1 cellular context compared by ENCODE assay signal in the genomic region with DNA sequence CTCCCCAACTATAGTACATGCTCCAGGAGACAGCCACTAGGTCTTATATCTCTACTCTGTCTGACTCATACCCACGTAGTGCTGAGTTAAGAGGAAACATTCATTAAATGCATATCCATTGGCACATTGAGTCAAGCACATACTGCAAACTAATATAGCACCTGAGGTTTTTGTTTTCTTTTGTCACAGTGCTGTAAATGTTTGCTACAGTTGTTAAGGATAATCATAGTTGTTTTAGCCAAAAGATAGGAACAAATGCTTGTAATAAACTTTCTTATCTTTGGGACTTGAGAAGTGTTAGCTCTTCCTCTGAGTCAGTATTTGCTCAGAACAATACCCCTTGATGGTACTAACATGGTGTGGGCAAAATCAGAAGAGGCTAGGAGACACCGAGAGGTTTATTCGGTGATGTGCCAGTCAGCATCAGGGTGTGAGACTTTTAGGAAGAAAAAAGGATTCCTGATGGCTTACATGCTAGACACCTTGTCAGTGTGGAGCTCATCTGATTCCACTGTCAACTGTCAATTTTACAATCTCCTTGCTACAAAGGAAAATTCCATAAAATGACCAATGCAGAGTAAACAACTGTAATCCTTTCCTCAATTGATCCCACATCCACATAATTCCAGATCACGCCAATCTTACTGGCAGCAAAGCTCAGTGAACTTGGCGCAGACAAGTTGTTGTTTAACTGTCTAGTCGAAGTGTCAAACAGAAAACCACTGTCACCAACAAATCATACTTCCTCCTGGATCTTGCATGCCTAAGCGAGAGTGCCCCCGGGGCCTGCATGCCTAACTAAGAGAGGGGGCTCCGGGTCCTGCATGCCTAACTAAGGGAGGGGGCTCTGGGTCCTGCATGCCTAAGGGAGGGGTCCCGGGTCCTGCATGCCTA.
TF ChIP-seq lines count a peak whose summit lies in the region.

No MANE protein-coding gene starts in this region.

TF ChIP-seq in HepG2, 621 proteins besides CTCF, POLR2A, EP300 and RAD21 (continued from another document and continues in another):
- TF ChIP-seq, protein P1, sequence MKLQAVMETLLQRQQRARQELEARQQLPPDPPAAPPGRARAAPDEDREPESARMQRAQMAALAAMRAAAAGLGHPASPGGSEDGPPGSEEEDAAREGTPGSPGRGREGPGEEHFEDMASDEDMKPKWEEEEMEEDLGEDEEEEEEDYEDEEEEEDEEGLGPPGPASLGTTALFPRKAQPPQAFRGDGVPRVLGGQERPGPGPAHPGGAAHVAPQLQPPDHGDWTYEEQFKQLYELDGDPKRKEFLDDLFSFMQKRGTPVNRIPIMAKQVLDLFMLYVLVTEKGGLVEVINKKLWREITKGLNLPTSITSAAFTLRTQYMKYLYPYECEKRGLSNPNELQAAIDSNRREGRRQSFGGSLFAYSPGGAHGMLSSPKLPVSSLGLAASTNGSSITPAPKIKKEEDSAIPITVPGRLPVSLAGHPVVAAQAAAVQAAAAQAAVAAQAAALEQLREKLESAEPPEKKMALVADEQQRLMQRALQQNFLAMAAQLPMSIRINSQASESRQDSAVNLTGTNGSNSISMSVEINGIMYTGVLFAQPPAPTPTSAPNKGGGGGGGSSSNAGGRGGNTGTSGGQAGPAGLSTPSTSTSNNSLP (IDR thresholded peaks at IDR 0.05; ENCODE audit: low read depth, low read length): peak; percentile 76
- TF ChIP-seq CREM (IDR thresholded peaks at IDR 0.05): peak; percentile 28; the same call in 1 of the 2 replicates
- no peak for TF ChIP-seq CREM (CRISPR knock-in tag; IDR thresholded peaks at IDR 0.05)
- TF ChIP-seq, protein P2, sequence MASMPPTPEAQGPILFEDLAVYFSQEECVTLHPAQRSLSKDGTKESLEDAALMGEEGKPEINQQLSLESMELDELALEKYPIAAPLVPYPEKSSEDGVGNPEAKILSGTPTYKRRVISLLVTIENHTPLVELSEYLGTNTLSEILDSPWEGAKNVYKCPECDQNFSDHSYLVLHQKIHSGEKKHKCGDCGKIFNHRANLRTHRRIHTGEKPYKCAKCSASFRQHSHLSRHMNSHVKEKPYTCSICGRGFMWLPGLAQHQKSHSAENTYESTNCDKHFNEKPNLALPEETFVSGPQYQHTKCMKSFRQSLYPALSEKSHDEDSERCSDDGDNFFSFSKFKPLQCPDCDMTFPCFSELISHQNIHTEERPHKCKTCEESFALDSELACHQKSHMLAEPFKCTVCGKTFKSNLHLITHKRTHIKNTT (CRISPR knock-in tag; IDR thresholded peaks at IDR 0.05): no peak
- TF ChIP-seq, protein P3, sequence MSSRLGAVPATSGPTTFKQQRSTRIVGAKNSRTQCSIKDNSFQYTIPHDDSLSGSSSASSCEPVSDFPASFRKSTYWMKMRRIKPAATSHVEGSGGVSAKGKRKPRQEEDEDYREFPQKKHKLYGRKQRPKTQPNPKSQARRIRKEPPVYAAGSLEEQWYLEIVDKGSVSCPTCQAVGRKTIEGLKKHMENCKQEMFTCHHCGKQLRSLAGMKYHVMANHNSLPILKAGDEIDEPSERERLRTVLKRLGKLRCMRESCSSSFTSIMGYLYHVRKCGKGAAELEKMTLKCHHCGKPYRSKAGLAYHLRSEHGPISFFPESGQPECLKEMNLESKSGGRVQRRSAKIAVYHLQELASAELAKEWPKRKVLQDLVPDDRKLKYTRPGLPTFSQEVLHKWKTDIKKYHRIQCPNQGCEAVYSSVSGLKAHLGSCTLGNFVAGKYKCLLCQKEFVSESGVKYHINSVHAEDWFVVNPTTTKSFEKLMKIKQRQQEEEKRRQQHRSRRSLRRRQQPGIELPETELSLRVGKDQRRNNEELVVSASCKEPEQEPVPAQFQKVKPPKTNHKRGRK (CRISPR knock-in tag; IDR thresholded peaks at IDR 0.05): no peak
- no peak for TF ChIP-seq ASH2L (IDR thresholded peaks at IDR 0.05; ENCODE audit: insufficient read length, low read depth, low read length)
- TF ChIP-seq, protein P4, sequence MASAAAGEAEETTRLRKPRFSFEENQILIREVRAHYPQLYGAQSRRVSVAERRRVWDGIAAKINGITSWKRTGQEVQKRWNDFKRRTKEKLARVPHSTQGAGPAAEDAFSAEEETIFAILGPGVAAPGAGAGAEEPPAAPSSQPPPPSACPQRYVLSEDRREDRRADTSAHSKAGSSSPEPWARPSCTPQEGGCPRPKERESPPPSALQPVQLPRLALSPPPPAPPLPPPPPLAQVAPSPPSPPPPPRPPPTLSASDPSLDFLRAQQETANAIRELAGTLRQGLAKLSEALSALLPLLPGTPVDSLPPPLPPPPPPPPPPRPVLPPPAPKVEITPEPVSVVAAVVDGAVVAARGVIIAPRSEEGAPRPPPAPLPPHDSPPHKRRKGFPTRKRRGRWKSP (CRISPR knock-in tag; IDR thresholded peaks at IDR 0.05): no peak
- no peak for TF ChIP-seq ZNF761 (CRISPR knock-in tag; conservative IDR thresholded peaks at IDR 0.05)
- peak; percentile 45; the same call in 1 of the 2 replicates for TF ChIP-seq ZNF670 (CRISPR knock-in tag; IDR thresholded peaks at IDR 0.05; ENCODE audit: borderline replicate concordance)
- TF ChIP-seq ZNF441 (CRISPR knock-in tag; IDR thresholded peaks at IDR 0.05; ENCODE audit: borderline replicate concordance): no peak
- no peak for TF ChIP-seq SOX13 (IDR thresholded peaks at IDR 0.05)
- TF ChIP-seq SOX13 (CRISPR knock-in tag; conservative IDR thresholded peaks at IDR 0.05 in 1 of 2, IDR thresholded peaks at IDR 0.05 in 1 of 2): peak in 1 of 2 experiments; percentile 66; a peak in 2 of 4 replicates
- TF ChIP-seq ZNF839 (CRISPR knock-in tag; IDR thresholded peaks at IDR 0.05; ENCODE audit: borderline replicate concordance): no peak
- TF ChIP-seq, protein P5, sequence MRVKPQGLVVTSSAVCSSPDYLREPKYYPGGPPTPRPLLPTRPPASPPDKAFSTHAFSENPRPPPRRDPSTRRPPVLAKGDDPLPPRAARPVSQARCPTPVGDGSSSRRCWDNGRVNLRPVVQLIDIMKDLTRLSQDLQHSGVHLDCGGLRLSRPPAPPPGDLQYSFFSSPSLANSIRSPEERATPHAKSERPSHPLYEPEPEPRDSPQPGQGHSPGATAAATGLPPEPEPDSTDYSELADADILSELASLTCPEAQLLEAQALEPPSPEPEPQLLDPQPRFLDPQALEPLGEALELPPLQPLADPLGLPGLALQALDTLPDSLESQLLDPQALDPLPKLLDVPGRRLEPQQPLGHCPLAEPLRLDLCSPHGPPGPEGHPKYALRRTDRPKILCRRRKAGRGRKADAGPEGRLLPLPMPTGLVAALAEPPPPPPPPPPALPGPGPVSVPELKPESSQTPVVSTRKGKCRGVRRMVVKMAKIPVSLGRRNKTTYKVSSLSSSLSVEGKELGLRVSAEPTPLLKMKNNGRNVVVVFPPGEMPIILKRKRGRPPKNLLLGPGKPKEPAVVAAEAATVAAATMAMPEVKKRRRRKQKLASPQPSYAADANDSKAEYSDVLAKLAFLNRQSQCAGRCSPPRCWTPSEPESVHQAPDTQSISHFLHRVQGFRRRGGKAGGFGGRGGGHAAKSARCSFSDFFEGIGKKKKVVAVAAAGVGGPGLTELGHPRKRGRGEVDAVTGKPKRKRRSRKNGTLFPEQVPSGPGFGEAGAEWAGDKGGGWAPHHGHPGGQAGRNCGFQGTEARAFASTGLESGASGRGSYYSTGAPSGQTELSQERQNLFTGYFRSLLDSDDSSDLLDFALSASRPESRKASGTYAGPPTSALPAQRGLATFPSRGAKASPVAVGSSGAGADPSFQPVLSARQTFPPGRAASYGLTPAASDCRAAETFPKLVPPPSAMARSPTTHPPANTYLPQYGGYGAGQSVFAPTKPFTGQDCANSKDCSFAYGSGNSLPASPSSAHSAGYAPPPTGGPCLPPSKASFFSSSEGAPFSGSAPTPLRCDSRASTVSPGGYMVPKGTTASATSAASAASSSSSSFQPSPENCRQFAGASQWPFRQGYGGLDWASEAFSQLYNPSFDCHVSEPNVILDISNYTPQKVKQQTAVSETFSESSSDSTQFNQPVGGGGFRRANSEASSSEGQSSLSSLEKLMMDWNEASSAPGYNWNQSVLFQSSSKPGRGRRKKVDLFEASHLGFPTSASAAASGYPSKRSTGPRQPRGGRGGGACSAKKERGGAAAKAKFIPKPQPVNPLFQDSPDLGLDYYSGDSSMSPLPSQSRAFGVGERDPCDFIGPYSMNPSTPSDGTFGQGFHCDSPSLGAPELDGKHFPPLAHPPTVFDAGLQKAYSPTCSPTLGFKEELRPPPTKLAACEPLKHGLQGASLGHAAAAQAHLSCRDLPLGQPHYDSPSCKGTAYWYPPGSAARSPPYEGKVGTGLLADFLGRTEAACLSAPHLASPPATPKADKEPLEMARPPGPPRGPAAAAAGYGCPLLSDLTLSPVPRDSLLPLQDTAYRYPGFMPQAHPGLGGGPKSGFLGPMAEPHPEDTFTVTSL (CRISPR knock-in tag; IDR thresholded peaks at IDR 0.05; ENCODE audit: borderline replicate concordance): peak; percentile 55
- TF ChIP-seq, protein P6, sequence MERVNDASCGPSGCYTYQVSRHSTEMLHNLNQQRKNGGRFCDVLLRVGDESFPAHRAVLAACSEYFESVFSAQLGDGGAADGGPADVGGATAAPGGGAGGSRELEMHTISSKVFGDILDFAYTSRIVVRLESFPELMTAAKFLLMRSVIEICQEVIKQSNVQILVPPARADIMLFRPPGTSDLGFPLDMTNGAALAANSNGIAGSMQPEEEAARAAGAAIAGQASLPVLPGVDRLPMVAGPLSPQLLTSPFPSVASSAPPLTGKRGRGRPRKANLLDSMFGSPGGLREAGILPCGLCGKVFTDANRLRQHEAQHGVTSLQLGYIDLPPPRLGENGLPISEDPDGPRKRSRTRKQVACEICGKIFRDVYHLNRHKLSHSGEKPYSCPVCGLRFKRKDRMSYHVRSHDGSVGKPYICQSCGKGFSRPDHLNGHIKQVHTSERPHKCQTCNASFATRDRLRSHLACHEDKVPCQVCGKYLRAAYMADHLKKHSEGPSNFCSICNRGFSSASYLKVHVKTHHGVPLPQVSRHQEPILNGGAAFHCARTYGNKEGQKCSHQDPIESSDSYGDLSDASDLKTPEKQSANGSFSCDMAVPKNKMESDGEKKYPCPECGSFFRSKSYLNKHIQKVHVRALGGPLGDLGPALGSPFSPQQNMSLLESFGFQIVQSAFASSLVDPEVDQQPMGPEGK (CRISPR knock-in tag; IDR thresholded peaks at IDR 0.05): peak; percentile 81
- TF ChIP-seq SNAI1 (CRISPR knock-in tag; IDR thresholded peaks at IDR 0.05; ENCODE audit: borderline replicate concordance): no peak
- TF ChIP-seq GTF2F1 (IDR thresholded peaks at IDR 0.05; ENCODE audit: low read length): no peak
- TF ChIP-seq, protein P7, sequence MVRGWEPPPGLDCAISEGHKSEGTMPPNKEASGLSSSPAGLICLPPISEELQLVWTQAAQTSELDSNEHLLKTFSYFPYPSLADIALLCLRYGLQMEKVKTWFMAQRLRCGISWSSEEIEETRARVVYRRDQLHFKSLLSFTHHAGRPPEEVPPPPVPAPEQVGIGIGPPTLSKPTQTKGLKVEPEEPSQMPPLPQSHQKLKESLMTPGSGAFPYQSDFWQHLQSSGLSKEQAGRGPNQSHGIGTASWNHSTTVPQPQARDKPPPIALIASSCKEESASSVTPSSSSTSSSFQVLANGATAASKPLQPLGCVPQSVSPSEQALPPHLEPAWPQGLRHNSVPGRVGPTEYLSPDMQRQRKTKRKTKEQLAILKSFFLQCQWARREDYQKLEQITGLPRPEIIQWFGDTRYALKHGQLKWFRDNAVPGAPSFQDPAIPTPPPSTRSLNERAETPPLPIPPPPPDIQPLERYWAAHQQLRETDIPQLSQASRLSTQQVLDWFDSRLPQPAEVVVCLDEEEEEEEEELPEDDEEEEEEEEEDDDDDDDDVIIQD (CRISPR knock-in tag; IDR thresholded peaks at IDR 0.05; ENCODE audit: low read depth): 0 out of 2 replicates have a peak, but pooled peaks have one; percentile 67
- TF ChIP-seq CEBPG (CRISPR knock-in tag; IDR thresholded peaks at IDR 0.05): peak; percentile 23; the same call in 1 of the 2 replicates
- TF ChIP-seq, protein P8, sequence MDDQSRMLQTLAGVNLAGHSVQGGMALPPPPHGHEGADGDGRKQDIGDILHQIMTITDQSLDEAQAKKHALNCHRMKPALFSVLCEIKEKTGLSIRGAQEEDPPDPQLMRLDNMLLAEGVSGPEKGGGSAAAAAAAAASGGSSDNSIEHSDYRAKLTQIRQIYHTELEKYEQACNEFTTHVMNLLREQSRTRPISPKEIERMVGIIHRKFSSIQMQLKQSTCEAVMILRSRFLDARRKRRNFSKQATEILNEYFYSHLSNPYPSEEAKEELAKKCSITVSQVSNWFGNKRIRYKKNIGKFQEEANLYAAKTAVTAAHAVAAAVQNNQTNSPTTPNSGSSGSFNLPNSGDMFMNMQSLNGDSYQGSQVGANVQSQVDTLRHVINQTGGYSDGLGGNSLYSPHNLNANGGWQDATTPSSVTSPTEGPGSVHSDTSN (CRISPR knock-in tag; IDR thresholded peaks at IDR 0.05; ENCODE audit: borderline replicate concordance): no peak
- peak; percentile 64; the same call in 1 of the 2 replicates for TF ChIP-seq RXRB (CRISPR knock-in tag; IDR thresholded peaks at IDR 0.05; ENCODE audit: borderline replicate concordance)
- TF ChIP-seq SRF (IDR thresholded peaks at IDR 0.05; ENCODE audit: low read depth, low read length): no peak
- no peak for TF ChIP-seq ZSCAN31 (CRISPR knock-in tag; IDR thresholded peaks at IDR 0.05; ENCODE audit: low read depth)
- peak; percentile 65; the same call in 1 of the 2 replicates for TF ChIP-seq HMG20A (CRISPR knock-in tag; IDR thresholded peaks at IDR 0.05; ENCODE audit: borderline replicate concordance)
- no peak for TF ChIP-seq AGO2 (optimal IDR thresholded peaks at IDR 0.05; ENCODE audit: low read depth, low read length)
- TF ChIP-seq KAT7 (CRISPR knock-in tag; IDR thresholded peaks at IDR 0.05; ENCODE audit: borderline replicate concordance): no peak
- TF ChIP-seq, protein P9, sequence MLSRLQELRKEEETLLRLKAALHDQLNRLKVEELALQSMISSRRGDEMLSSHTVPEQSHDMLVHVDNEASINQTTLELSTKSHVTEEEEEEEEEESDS (CRISPR knock-in tag; IDR thresholded peaks at IDR 0.05; ENCODE audit: borderline replicate concordance): no peak
- TF ChIP-seq NCOA1 (CRISPR knock-in tag; IDR thresholded peaks at IDR 0.05): no peak
- no peak for TF ChIP-seq FOXA1 (IDR thresholded peaks at IDR 0.05)
- TF ChIP-seq FOXA1 (CRISPR knock-in tag; IDR thresholded peaks at IDR 0.05): peak; percentile 71
- TF ChIP-seq, protein P10, sequence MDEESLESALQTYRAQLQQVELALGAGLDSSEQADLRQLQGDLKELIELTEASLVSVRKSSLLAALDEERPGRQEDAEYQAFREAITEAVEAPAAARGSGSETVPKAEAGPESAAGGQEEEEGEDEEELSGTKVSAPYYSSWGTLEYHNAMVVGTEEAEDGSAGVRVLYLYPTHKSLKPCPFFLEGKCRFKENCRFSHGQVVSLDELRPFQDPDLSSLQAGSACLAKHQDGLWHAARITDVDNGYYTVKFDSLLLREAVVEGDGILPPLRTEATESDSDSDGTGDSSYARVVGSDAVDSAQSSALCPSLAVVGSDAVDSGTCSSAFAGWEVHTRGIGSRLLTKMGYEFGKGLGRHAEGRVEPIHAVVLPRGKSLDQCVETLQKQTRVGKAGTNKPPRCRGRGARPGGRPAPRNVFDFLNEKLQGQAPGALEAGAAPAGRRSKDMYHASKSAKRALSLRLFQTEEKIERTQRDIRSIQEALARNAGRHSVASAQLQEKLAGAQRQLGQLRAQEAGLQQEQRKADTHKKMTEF (CRISPR knock-in tag; IDR thresholded peaks at IDR 0.05): peak; percentile 31; the same call in 1 of the 2 replicates
